ENCODE assay signal across 9 cellular contexts in genomic region chr11:111417766-111418435, GRCh38. TPM values are rescaled to one million over a fixed set of nuclear protein-coding genes. Genes with fewer than 3 reads are reported as not detected.
DNase-seq lines count a peak whose midpoint lies in the region; ATAC-seq and TF ChIP-seq lines count a peak whose summit lies in the region.
"Had no signal": no experiment of that assay in that cellular context is flagged by ENCODE, and none has a peak within 500 bp of the region (broad histone marks: within the 10 kb centered on the region; RNA-seq: fewer than 3 reads in every experiment).

No MANE protein-coding gene starts in this region.

- no peak for TF ChIP-seq POLR2A in vagina (IDR thresholded peaks at IDR 0.05)

- TF ChIP-seq CTCF in VCaP (conservative IDR thresholded peaks at IDR 0.05) (no peak), vagina (IDR thresholded peaks at IDR 0.05) (no peak)

- H3K27me3 ChIP-seq in vagina: no peaks in the 10 kb centered on the region

- H3K27ac ChIP-seq in VCaP (peak overlapping the region; percentile 85), vagina (peak overlapping the region; percentile 58)

- no peaks in the 10 kb centered on the region for H3K36me3 ChIP-seq in vagina

- no peak overlapping the region for H3K4me3 ChIP-seq in vagina

- peaks cover 34% of the 10 kb centered on the region for H3K4me1 ChIP-seq in vagina

- ATAC-seq in GM18508 (IDR thresholded peaks at IDR 0.05; ENCODE audit: insufficient read depth, unreplicated experiment): peak; percentile 33
- peak; percentile 44 for ATAC-seq in HG02798 (IDR thresholded peaks at IDR 0.05; ENCODE audit: poor library complexity, unreplicated experiment)
- ATAC-seq in left colon: peak; percentile 51
- no peak for ATAC-seq in GM21367 (IDR thresholded peaks at IDR 0.05; ENCODE audit: unreplicated experiment)

- intact Hi-C loops in left colon (cut with DNase I, micrococcal nuclease) (loop anchor here in 1 of 2 donors (5.0 kb wide), 1 partner anchor 116 kb away; no protein-coding TSS in a partner anchor), vagina (cut with DNase I) (no loop called here)

- H3K9me3 ChIP-seq in vagina: no peaks in the 10 kb centered on the region

- DNase-seq in left colon: peak; percentile 38 to 80
- no peak for DNase-seq in vagina (ENCODE audit: extremely low spot score in 2 of 2)
- no peak for DNase-seq in activated CD4-positive, alpha-beta T cell treated with anti-CD3 and anti-CD28 coated beads, Interleukin-2, amount 50 U/mL, for 48 hours
- DNase-seq in SW 1271 (lab: John Stamatoyannopoulos, UW): no peak

RNA-seq across cellular contexts. Expression of gene POU2AF1, which starts 38.8 kb away (rescaled TPM):
- total RNA-seq in left colon (10 to 100 TPM in 1 of 2 donors, 1 to 10 TPM in 1; 3.8 to 10.2 TPM), vagina (not detected)
- total RNA-seq: neural crest cell had no signal

Comparison
In these comparisons a context has a peak if more than half of its experiments do, and no peak if none do; other contexts are left out.
1. DNase-seq: peak in left colon (2 of 2); none in vagina (0 of 2), activated CD4-positive, alpha-beta T cell treated with anti-CD3 and anti-CD28 coated beads, Interleukin-2, amount 50 U/mL, for 48 hours (0 of 2) and SW 1271 (0 of 2).